In the genomic region with DNA sequence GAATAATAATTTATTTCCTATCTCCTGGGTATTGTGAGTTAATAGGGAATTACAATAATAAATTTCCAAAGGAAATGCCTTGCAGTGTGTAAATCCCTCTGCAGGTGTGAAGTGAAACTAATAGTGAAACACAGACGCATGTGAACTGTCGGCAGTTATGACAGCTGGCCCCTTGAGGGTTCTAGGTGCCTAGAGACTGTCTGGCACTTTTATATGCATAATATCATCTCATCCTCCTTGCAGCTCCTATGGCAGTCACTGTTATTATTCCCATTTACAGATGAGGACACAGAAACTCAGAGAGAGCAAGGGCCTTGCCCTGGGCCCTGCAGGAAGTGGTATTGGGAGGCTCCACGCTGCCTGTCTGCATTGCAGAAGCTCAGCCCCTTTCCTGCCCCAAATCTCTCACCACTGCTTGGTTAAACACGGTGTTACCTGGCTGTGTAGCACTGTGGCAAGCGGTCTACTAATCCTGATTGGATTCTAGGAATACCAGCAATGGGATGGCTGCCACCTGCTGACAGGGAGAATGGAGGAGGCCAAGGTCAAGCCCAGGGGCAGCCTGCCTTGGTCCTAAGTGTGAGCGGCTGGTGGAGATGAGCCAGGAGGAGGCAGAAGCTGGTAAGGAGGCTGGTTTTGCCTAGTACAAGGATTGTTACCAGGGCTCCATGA, we compare ENCODE assay signal across 8 cellular contexts. TPM values are rescaled to one million over a fixed set of nuclear protein-coding genes. Genes with fewer than 3 reads are reported as not detected.
DNase-seq lines count a peak whose midpoint lies in the region; ATAC-seq and TF ChIP-seq lines count a peak whose summit lies in the region.

No MANE protein-coding gene starts in this region.

- peaks cover 9% of the 10 kb centered on the region for H3K9me3 Mint-ChIP-seq in activated CD8-positive, alpha-beta T cell treated with anti-CD3 and anti-CD28 coated beads for 36 hours

- no peaks in the 10 kb centered on the region for H3K27me3 Mint-ChIP-seq in activated CD8-positive, alpha-beta T cell treated with anti-CD3 and anti-CD28 coated beads for 36 hours

- no peak for TF ChIP-seq CTCF in activated CD8-positive, alpha-beta T cell treated with anti-CD3 and anti-CD28 coated beads for 36 hours (IDR thresholded peaks at IDR 0.05)
- no peak for TF ChIP-seq CTCF in BE2C (IDR thresholded peaks at IDR 0.05; ENCODE audit: low read depth, low read length)

- CTCF ChIA-PET in activated CD8-positive, alpha-beta T cell treated with anti-CD3 and anti-CD28 coated beads for 36 hours (lab: Charles Lee), result interaction anchor here (0.7 to 3.6 kb wide), 8 partner anchors 9 to 33 kb away, joined by 3 to 29 read pairs (median 6); a partner anchor contains a TSS

- no peaks in the 10 kb centered on the region for H3K4me1 ChIP-seq in BE2C

- H3K4me3 Mint-ChIP-seq in activated CD8-positive, alpha-beta T cell treated with anti-CD3 and anti-CD28 coated beads for 36 hours, result peak overlapping the region; percentile 96

- peaks cover 22% of the 10 kb centered on the region for H3K36me3 Mint-ChIP-seq in activated CD8-positive, alpha-beta T cell treated with anti-CD3 and anti-CD28 coated beads for 36 hours (ENCODE audit: low read depth)

- intact Hi-C loops in activated CD8-positive, alpha-beta T cell treated with anti-CD3 and anti-CD28 coated beads for 36 hours (cut with micrococcal nuclease), result no loop called here

- peak overlapping the region; percentile 96 for H3K27ac Mint-ChIP-seq in activated CD8-positive, alpha-beta T cell treated with anti-CD3 and anti-CD28 coated beads for 36 hours

- H3K27me3 ChIP-seq in BE2C (no peaks in the 10 kb centered on the region; the same call in 1 of the 2 replicates), H7 (ENCODE audit: control insufficient read depth, insufficient read depth, low read length) (no peaks in the 10 kb centered on the region)

- POLR2A ChIA-PET in activated CD8-positive, alpha-beta T cell treated with anti-CD3 and anti-CD28 coated beads for 36 hours (lab: Charles Lee), result interaction anchor here (0.7 to 2.6 kb wide), 6 partner anchors 9 to 31 kb away, joined by 3 to 11 read pairs (median 6); no protein-coding TSS in a partner anchor

- H3K4me3 ChIP-seq in BE2C (ENCODE audit: low read depth, low read length) (no peak overlapping the region), H7 (ENCODE audit: insufficient read depth, low read depth, low read length) (no peak overlapping the region)

- H3K4me1 Mint-ChIP-seq in activated CD8-positive, alpha-beta T cell treated with anti-CD3 and anti-CD28 coated beads for 36 hours (ENCODE audit: low read depth), result peaks cover 47% of the 10 kb centered on the region

- peak; percentile 70 for DNase-seq in activated CD8-positive, alpha-beta T cell treated with anti-CD3 and anti-CD28 coated beads for 36 hours
- DNase-seq in stimulated activated CD4-positive, alpha-beta T cell treated with anti-CD3 and anti-CD28 coated beads, Interleukin-12 subunit alpha, Interleukin-12 subunit beta, amount 100 ng/mL, for 4 hours, result peak; percentile 22
- no peak for DNase-seq in BE2C
- no peak for DNase-seq in DMS79 treated with DMSO at 0.1 percent for 48 hours (lab: John Stamatoyannopoulos, UW)
- no peak for DNase-seq in H7
- no peak for DNase-seq in dermis blood vessel endothelial cell

- no peaks in the 10 kb centered on the region for H3K9me3 ChIP-seq in BE2C

- ATAC-seq in GM18858 (IDR thresholded peaks at IDR 0.05; ENCODE audit: unreplicated experiment) (peak; percentile 47), HG03095 (IDR thresholded peaks at IDR 0.05; ENCODE audit: unreplicated experiment) (peak; percentile 57)
- peak; percentile 81 for ATAC-seq in activated CD8-positive, alpha-beta T cell treated with anti-CD3 and anti-CD28 coated beads for 36 hours

- H3K36me3 ChIP-seq in BE2C (no peaks in the 10 kb centered on the region), H7 (replicated peaks; ENCODE audit: control insufficient read depth, insufficient read depth, low read length) (no peaks in the 10 kb centered on the region)

RNA-seq across cellular contexts. Expression of a gene that starts 32.8 kb away (rescaled TPM):
- 1 to 10 TPM; 2.4 to 3.4 TPM for total RNA-seq in activated CD8-positive, alpha-beta T cell treated with anti-CD3 and anti-CD28 coated beads for 36 hours
- 0.20 TPM for polyA plus RNA-seq in BE2C (2012; ENCODE audit: insufficient read depth, insufficient read length, low read depth)
- 3.8 and 13.2 TPM in 2 replicates for total RNA-seq in H7 (2014; rRNA removed; shearing (Covaris generic))
- 14.0 and 16.8 TPM in 2 replicates for total RNA-seq in dermis blood vessel endothelial cell

Comparison
In these comparisons a context has a peak if more than half of its experiments do, and no peak if none do; other contexts are left out.
1. DNase-seq: peak in activated CD8-positive, alpha-beta T cell treated with anti-CD3 and anti-CD28 coated beads for 36 hours (single experiment) and stimulated activated CD4-positive, alpha-beta T cell treated with anti-CD3 and anti-CD28 coated beads, Interleukin-12 subunit alpha, Interleukin-12 subunit beta, amount 100 ng/mL, for 4 hours (single experiment); none in BE2C (single experiment), DMS79 treated with DMSO at 0.1 percent for 48 hours (single experiment), H7 (single experiment) and dermis blood vessel endothelial cell (single experiment).
2. Peak in every context shown above with its lines, with median percentiles within 50 percentile points of each other: ATAC-seq.